18 cellular contexts compared by ENCODE assay signal in the genomic region with DNA sequence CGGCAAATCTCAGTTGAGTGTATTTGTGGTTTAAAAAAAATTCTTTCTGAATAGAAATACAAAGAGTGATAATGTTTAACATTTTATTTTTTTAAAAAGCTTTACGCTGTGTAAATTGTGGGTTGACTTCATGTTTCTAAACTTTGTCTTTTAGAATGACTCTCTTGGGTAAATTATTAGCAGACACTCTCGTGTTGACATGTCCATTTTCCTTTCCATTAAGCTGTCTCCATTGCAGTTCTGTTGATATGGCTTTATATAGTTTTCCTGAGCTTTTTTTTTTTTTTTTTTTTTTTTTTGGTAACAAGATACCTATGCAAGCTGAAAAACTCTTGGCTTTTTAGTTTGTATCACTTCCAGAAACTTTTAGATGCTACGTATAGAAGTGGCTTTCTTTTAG.
DNase-seq lines count a peak whose midpoint lies in the region; ATAC-seq, FAIRE-seq and TF ChIP-seq lines count a peak whose summit lies in the region.
"Had no signal": no experiment of that assay in that cellular context is flagged by ENCODE, and none has a peak within 500 bp of the region (broad histone marks: within the 10 kb centered on the region; RNA-seq: fewer than 3 reads in every experiment).

No MANE protein-coding gene starts in this region.

- POLR2A ChIA-PET in HEK293T (lab: Yijun Ruan, JAX), result no interaction called here
- POLR2A ChIA-PET in naive thymus-derived CD4-positive, alpha-beta T cell (lab: Charles Lee), result interaction anchor here (1.5 kb wide), 1 partner anchor 23 kb away, joined by 5 read pairs; no protein-coding TSS in a partner anchor

- no peak for TF ChIP-seq CTCF in esophagus squamous epithelium (IDR thresholded peaks at IDR 0.05)

- no peak overlapping the region for H3K4ac ChIP-seq in mesenchymal stem cell (ENCODE audit: low read depth in 1 of 2, low read length in 2 of 2)

- DNase-seq in HEK293T (ENCODE audit: extremely low spot score) (no peak), RCC 7860 (ENCODE audit: low spot score) (no peak), mesenchymal stem cell (no peak), GOT3 (lab: John Stamatoyannopoulos, UW) (no peak), esophagus squamous epithelium (lab: John Stamatoyannopoulos, UW) (no peak)
- no peak for DNase-seq in naive thymus-derived CD4-positive, alpha-beta T cell
- DNase-seq: AML-193; Caco-2; CD4-positive, alpha-beta T cell; DMS79 treated with DMSO at 0.1 percent for 48 hours; GF-D8; GM23248; HCEC 1CT; KG1 had no signal

- H3K4me2 ChIP-seq in mesenchymal stem cell (ENCODE audit: low read length, poor library complexity, severe bottlenecking), result no peak overlapping the region

- no peak for TF ChIP-seq POLR2A in esophagus squamous epithelium (IDR thresholded peaks at IDR 0.05)

- H3K79me1 ChIP-seq in mesenchymal stem cell (replicated peaks; ENCODE audit: low read length, poor library complexity, severe bottlenecking), result peaks cover 21% of the 10 kb centered on the region

- no peak overlapping the region for H3K4me3 ChIP-seq in mesenchymal stem cell (ENCODE audit: insufficient read depth in 1 of 2, low read depth in 1 of 2, low read length in 2 of 2)
- no peak overlapping the region for H3K4me3 ChIP-seq in esophagus squamous epithelium
- no peak overlapping the region for H3K4me3 ChIP-seq in naive thymus-derived CD4-positive, alpha-beta T cell (ENCODE audit: low read length)
- H3K4me3 ChIP-seq: GM23248 had no signal

- H3K27me3 Mint-ChIP-seq in naive thymus-derived CD4-positive, alpha-beta T cell, result peaks cover 0 to 7% (median 0%) of the 10 kb centered on the region in 5 donors
- H3K27me3 Mint-ChIP-seq: CD4-positive, alpha-beta T cell had no signal

- CTCF ChIA-PET in HEK293T (lab: Yijun Ruan, JAX), result no interaction called here
- CTCF ChIA-PET in naive thymus-derived CD4-positive, alpha-beta T cell (lab: Charles Lee), result interaction anchor here (0.6 kb wide), 1 partner anchor 81 kb away, joined by 3 read pairs; no protein-coding TSS in a partner anchor

- ATAC-seq in naive thymus-derived CD4-positive, alpha-beta T cell, result no peak
- ATAC-seq in HG03432 (IDR thresholded peaks at IDR 0.05; ENCODE audit: unreplicated experiment), result no peak

- WGBS in mesenchymal stem cell, result 97% methylated on average over 3 of the region's 4 CpGs
- 73 to 81% methylated on average over 4 of the region's 4 CpGs for WGBS in esophagus squamous epithelium, 2 donors

- peak; percentile 69 for FAIRE-seq in RCC 7860 (lab: Jason Lieb, UNC)
- FAIRE-seq: A204.1, H54 had no signal

- no peak overlapping the region for H3K4me3 Mint-ChIP-seq in naive thymus-derived CD4-positive, alpha-beta T cell
- H3K4me3 Mint-ChIP-seq: CD4-positive, alpha-beta T cell had no signal

- H3K27me3 ChIP-seq in mesenchymal stem cell (ENCODE audit: control insufficient read depth in 1 of 2, insufficient read depth in 1 of 2, low read length in 2 of 2) (no peaks in the 10 kb centered on the region), esophagus squamous epithelium (no peaks in the 10 kb centered on the region)
- no peaks in the 10 kb centered on the region for H3K27me3 ChIP-seq in naive thymus-derived CD4-positive, alpha-beta T cell (ENCODE audit: control insufficient read depth in 2 of 2, insufficient read depth in 2 of 2, low read length in 2 of 2)

- H2AFZ ChIP-seq in mesenchymal stem cell (ENCODE audit: low read depth, low read length), result no peak overlapping the region
- H2AFZ ChIP-seq: GM23248 had no signal

- no peak overlapping the region for H2AK5ac ChIP-seq in mesenchymal stem cell (ENCODE audit: low read length, severe bottlenecking)

- H3K9me3 ChIP-seq in mesenchymal stem cell (ENCODE audit: control insufficient read depth, low read length) (no peaks in the 10 kb centered on the region), esophagus squamous epithelium (no peaks in the 10 kb centered on the region)
- H3K9me3 ChIP-seq in naive thymus-derived CD4-positive, alpha-beta T cell (ENCODE audit: control insufficient read depth in 2 of 3, low read length in 3 of 3), result no peaks in the 10 kb centered on the region

- no peak overlapping the region for H2BK5ac ChIP-seq in mesenchymal stem cell (ENCODE audit: low read depth, low read length, poor library complexity, severe bottlenecking)

- H3K4me1 ChIP-seq in mesenchymal stem cell (ENCODE audit: control insufficient read depth, insufficient read depth, low read depth, low read length) (peaks cover 23% of the 10 kb centered on the region), esophagus squamous epithelium (peaks cover 4 to 65% (median 13%) of the 10 kb centered on the region in 3 donors)
- H3K4me1 ChIP-seq in naive thymus-derived CD4-positive, alpha-beta T cell (ENCODE audit: control insufficient read depth in 2 of 2, insufficient read depth in 2 of 2, low read length in 2 of 2), result peaks cover 0 to 25% of the 10 kb centered on the region in 2 donors

- H3K14ac ChIP-seq in mesenchymal stem cell (ENCODE audit: low read length in 2 of 2), result no peak overlapping the region

- H2BK12ac ChIP-seq in mesenchymal stem cell (ENCODE audit: low read length in 2 of 2), result no peak overlapping the region

- peaks cover 0 to 2% (median 0%) of the 10 kb centered on the region in 11 donors for H3K9me3 Mint-ChIP-seq in naive thymus-derived CD4-positive, alpha-beta T cell
- H3K9me3 Mint-ChIP-seq: CD4-positive, alpha-beta T cell had no signal

- H3K27ac Mint-ChIP-seq in naive thymus-derived CD4-positive, alpha-beta T cell, result no peak overlapping the region
- H3K27ac Mint-ChIP-seq: CD4-positive, alpha-beta T cell had no signal

- H3K9ac ChIP-seq in mesenchymal stem cell (ENCODE audit: low read length), result no peak overlapping the region
- H3K9ac ChIP-seq: GM23248 had no signal

- H3K36me3 ChIP-seq in mesenchymal stem cell (ENCODE audit: control insufficient read depth in 1 of 2, insufficient read depth in 2 of 2, low read depth in 1 of 2, low read length in 2 of 2) (no peaks in the 10 kb centered on the region), esophagus squamous epithelium (no peaks in the 10 kb centered on the region)
- no peaks in the 10 kb centered on the region for H3K36me3 ChIP-seq in naive thymus-derived CD4-positive, alpha-beta T cell (ENCODE audit: control insufficient read depth in 2 of 3, insufficient read depth in 3 of 3, low read length in 3 of 3)

- H2BK15ac ChIP-seq in mesenchymal stem cell (ENCODE audit: low read depth, poor library complexity, severe bottlenecking), result no peak overlapping the region

- H4K91ac ChIP-seq in mesenchymal stem cell (ENCODE audit: low read length), result no peak overlapping the region

- intact Hi-C loops in esophagus squamous epithelium (cut with DNase I), result no loop called here
- intact Hi-C loops in naive thymus-derived CD4-positive, alpha-beta T cell (cut with micrococcal nuclease), result no loop called here

- H3K4me1 Mint-ChIP-seq in naive thymus-derived CD4-positive, alpha-beta T cell, result peaks cover 51 to 96% (median 91%) of the 10 kb centered on the region in 7 donors

- peaks cover 0 to 19% (median 1%) of the 10 kb centered on the region in 5 donors for H3K36me3 Mint-ChIP-seq in naive thymus-derived CD4-positive, alpha-beta T cell

- H3K27ac ChIP-seq in mesenchymal stem cell (ENCODE audit: low read length, poor library complexity, severe bottlenecking), result peak overlapping the region; percentile 11
- no peak overlapping the region for H3K27ac ChIP-seq in esophagus squamous epithelium
- H3K27ac ChIP-seq in naive thymus-derived CD4-positive, alpha-beta T cell (ENCODE audit: low read depth, low read length), result no peak overlapping the region
- H3K27ac ChIP-seq: C4-2B, GM23248 had no signal

- no peak overlapping the region for H3K23ac ChIP-seq in mesenchymal stem cell (ENCODE audit: low read length in 2 of 2)

- H3K18ac ChIP-seq in mesenchymal stem cell (ENCODE audit: low read depth in 1 of 2, low read length in 2 of 2), result no peak overlapping the region

- no peak overlapping the region for H4K8ac ChIP-seq in mesenchymal stem cell (ENCODE audit: low read length)

- H2BK120ac ChIP-seq in mesenchymal stem cell (ENCODE audit: low read depth, low read length), result no peak overlapping the region

TF ChIP-seq in HEK293T, 16 proteins besides CTCF, POLR2A, EP300 and RAD21:
- TF ChIP-seq LEF1 (IDR thresholded peaks at IDR 0.05; ENCODE audit: borderline replicate concordance) (no peak), ZNF384 (IDR thresholded peaks at IDR 0.05) (peak; percentile 56; the same call in 1 of the 2 replicates), ARNT (IDR thresholded peaks at IDR 0.05) (no peak), ELF4 (IDR thresholded peaks at IDR 0.05) (no peak)
TF ChIP-seq in HEK293T: peak in this region for 1.
